In the genomic region with DNA sequence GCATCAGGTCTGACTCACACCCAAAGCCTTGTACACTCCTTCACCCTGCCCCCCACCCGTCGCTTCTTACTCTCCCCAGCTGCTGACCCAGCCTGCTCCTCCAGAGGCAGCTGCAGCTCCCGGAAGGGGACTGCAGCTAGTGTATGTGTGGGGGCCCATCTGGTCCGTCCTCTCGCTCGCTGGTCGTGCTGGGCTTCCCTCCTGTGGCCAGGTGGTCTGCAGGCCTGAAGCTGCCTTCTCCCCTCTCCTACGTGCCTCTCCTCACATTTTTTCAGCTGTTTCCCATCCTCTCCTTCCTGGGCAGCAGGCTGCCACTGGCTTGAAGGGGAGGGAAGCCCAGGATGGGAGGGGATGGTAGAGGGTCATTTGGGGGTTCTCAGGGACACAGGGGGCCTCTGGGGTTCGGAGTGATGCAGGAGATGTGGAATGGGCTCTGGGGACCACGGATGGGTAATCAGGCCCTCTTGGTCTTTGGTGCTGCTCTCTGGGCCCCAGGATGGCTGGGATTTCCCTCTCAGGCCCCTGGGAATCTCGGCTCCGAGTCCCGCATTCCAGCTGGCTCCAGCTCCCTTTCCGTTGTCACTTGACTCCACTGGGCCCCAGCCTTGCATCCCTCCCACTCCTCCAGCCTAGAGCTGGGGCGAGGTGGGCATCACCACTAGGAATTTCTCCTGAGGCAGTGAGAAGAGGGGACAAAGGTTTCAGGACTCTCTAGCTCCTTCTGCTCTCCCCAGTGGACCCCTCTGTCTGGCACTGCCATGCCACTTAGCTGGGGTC, we compare ENCODE assay signal across 9 cellular contexts. TPM values are rescaled to one million over a fixed set of nuclear protein-coding genes. Genes with fewer than 3 reads are reported as not detected.
A peak's percentile ranks its signal among the peaks of the same experiment; 100 is the strongest.
DNase-seq lines count a peak whose midpoint lies in the region; ATAC-seq and TF ChIP-seq lines count a peak whose summit lies in the region.
"Had no signal": no experiment of that assay in that cellular context is flagged by ENCODE, and none has a peak within 500 bp of the region (broad histone marks: within the 10 kb centered on the region; RNA-seq: fewer than 3 reads in every experiment).

No MANE protein-coding gene starts in this region.

- peaks cover 61% of the 10 kb centered on the region for H3K4me1 ChIP-seq in mesodermal cell (ENCODE audit: control insufficient read depth, insufficient read depth, low read length, poor library complexity, severe bottlenecking)
- H3K4me1 ChIP-seq in upper lobe of left lung: peaks cover 40 to 54% (median 44%) of the 10 kb centered on the region in 4 donors

- H3K4me1 Mint-ChIP-seq in chondrocyte (ENCODE audit: low read depth): peaks cover 69% of the 10 kb centered on the region

- WGBS in mesodermal cell (ENCODE audit: insufficient coverage in 2 of 2), 2 experiments: 30 to 36% methylated on average over 8 to 9 of the region's 15 CpGs
- 63 to 67% methylated on average over 10 to 15 of the region's 15 CpGs for WGBS in upper lobe of left lung, 2 donors

- H3K36me3 Mint-ChIP-seq in chondrocyte (ENCODE audit: low read depth): no peaks in the 10 kb centered on the region

- H3K27me3 Mint-ChIP-seq in chondrocyte (ENCODE audit: low read depth): no peaks in the 10 kb centered on the region

- no peak for TF ChIP-seq POLR2A in upper lobe of left lung (IDR thresholded peaks at IDR 0.05)

- peak overlapping the region; percentile 33 for H3K4me3 Mint-ChIP-seq in chondrocyte (ENCODE audit: unreplicated experiment)

- TF ChIP-seq EP300 in upper lobe of left lung (IDR thresholded peaks at IDR 0.05): no peak

- ATAC-seq in upper lobe of left lung (ENCODE audit: low FRiP score in 2 of 2): no peak

- no peaks in the 10 kb centered on the region for H3K27me3 ChIP-seq in upper lobe of left lung

- H3K36me3 ChIP-seq in mesodermal cell (ENCODE audit: control insufficient read depth, insufficient read depth, low read length) (no peaks in the 10 kb centered on the region), upper lobe of left lung (no peaks in the 10 kb centered on the region)

- H3K27ac Mint-ChIP-seq in chondrocyte (ENCODE audit: unreplicated experiment): peak overlapping the region; percentile 90

- no peaks in the 10 kb centered on the region for H3K9me3 Mint-ChIP-seq in chondrocyte (ENCODE audit: low read depth)

- H3K4me3 ChIP-seq in mesodermal cell (ENCODE audit: extremely low read depth, insufficient read depth, low read length, poor library complexity, severe bottlenecking) (peak overlapping the region; percentile 22), upper lobe of left lung (peak overlapping the region in 1 of 4 donors; percentile 80)

- H3K9me3 ChIP-seq in mesodermal cell (ENCODE audit: control insufficient read depth, low read length) (no peaks in the 10 kb centered on the region), upper lobe of left lung (no peaks in the 10 kb centered on the region)

- H3K27ac ChIP-seq in mesodermal cell (ENCODE audit: low read depth, low read length, severe bottlenecking) (peak overlapping the region; percentile 91), upper lobe of left lung (peak overlapping the region; percentile 77 to 89 (median 83))

- TF ChIP-seq CTCF in chondrocyte (IDR thresholded peaks at IDR 0.05) (no peak), upper lobe of left lung (IDR thresholded peaks at IDR 0.05) (no peak)

- peak; percentile 47 for DNase-seq in activated effector memory CD4-positive, alpha-beta T cell treated with anti-CD3 and anti-CD28 coated beads, Interleukin-2, amount 50 U/mL, for 16 hours
- no peak for DNase-seq in activated effector memory CD4-positive, alpha-beta T cell treated with Interleukin-2 at 50 U/mL for 16 hours
- DNase-seq in chondrocyte (ENCODE audit: low spot score) (peak; percentile 77), upper lobe of left lung (peak in 1 of 2 donors; percentile 44), cerebellar nuclear complex (lab: John Stamatoyannopoulos, UW) (no peak), NCI-H2029 treated with DMSO at 0.1 percent for 48 hours (lab: John Stamatoyannopoulos, UW) (no peak)
- no peak for DNase-seq in stimulated activated CD4-positive, alpha-beta T cell treated with anti-CD3 and anti-CD28 coated beads, Interleukin-2, amount 100 ng/mL, for 48 hours

RNA-seq across cellular contexts. Expression of a gene that starts 2.1 kb away (rescaled TPM):
- 112 to 157 TPM (median 117 TPM) in 3 replicates for total RNA-seq in chondrocyte
- polyA plus RNA-seq in mesodermal cell (2013, experiment 1 of 2): 89.1 TPM
- polyA plus RNA-seq in mesodermal cell (2013, experiment 2 of 2): 68.7 TPM
- total RNA-seq in upper lobe of left lung: 100 to 1,000 TPM in 5 of 6 donors, 10 to 100 TPM in 1; 75.4 to 147 (median 111) TPM

RNA-seq across cellular contexts. Expression of a gene that starts 25.8 kb away (rescaled TPM):
- 39.5 to 54.6 TPM (median 40.1 TPM) in 3 replicates for total RNA-seq in chondrocyte
- 45.8 TPM for polyA plus RNA-seq in mesodermal cell (2013, experiment 1 of 2)
- polyA plus RNA-seq in mesodermal cell (2013, experiment 2 of 2): 34.3 TPM
- 10 to 100 TPM; 10.1 to 47.6 (median 27.6) TPM for total RNA-seq in upper lobe of left lung

RNA-seq across cellular contexts. Expression of a gene that starts 31.9 kb away (rescaled TPM):
- 33.1 to 48.0 TPM (median 33.8 TPM) in 3 replicates for total RNA-seq in chondrocyte
- 27.9 TPM for polyA plus RNA-seq in mesodermal cell (2013, experiment 1 of 2)
- 22.3 TPM for polyA plus RNA-seq in mesodermal cell (2013, experiment 2 of 2)
- total RNA-seq in upper lobe of left lung: 10 to 100 TPM; 23.0 to 56.6 (median 29.5) TPM

RNA-seq across cellular contexts. Expression of a gene that starts 49.8 kb away (rescaled TPM):
- not detected in 3 replicates for total RNA-seq in chondrocyte
- polyA plus RNA-seq in mesodermal cell (2013, experiment 1 of 2): not detected
- not detected for polyA plus RNA-seq in mesodermal cell (2013, experiment 2 of 2)
- 100 to 1,000 TPM in 5 of 6 donors, 10 to 100 TPM in 1; 80.7 to 511 (median 229) TPM for total RNA-seq in upper lobe of left lung
- polyA plus RNA-seq: BJ had no signal

RNA-seq across cellular contexts. Expression of a gene that starts 58.6 kb away (rescaled TPM):
- total RNA-seq in chondrocyte (0.07 TPM in 1 of 3 replicates, not detected in the others), upper lobe of left lung (10 to 100 TPM in 2 of 6 donors, 1 to 10 TPM in 4; 1.8 to 38.8 (median 5.0) TPM)
- not detected for polyA plus RNA-seq in mesodermal cell (2013, experiment 1 of 2)
- not detected for polyA plus RNA-seq in mesodermal cell (2013, experiment 2 of 2)
- polyA plus RNA-seq: BJ had no signal

Comparison
In these comparisons a context has a peak if more than half of its experiments do, and no peak if none do; other contexts are left out.
1. DNase-seq: peak in activated effector memory CD4-positive, alpha-beta T cell treated with anti-CD3 and anti-CD28 coated beads, Interleukin-2, amount 50 U/mL, for 16 hours (single experiment) and chondrocyte (single experiment); none in activated effector memory CD4-positive, alpha-beta T cell treated with Interleukin-2 at 50 U/mL for 16 hours (single experiment), cerebellar nuclear complex (0 of 2), NCI-H2029 treated with DMSO at 0.1 percent for 48 hours (single experiment) and stimulated activated CD4-positive, alpha-beta T cell treated with anti-CD3 and anti-CD28 coated beads, Interleukin-2, amount 100 ng/mL, for 48 hours (0 of 2).